8 cellular contexts compared by ENCODE assay signal in genomic region chr16:66935319-66936011, GRCh38. TPM values are rescaled to one million over a fixed set of nuclear protein-coding genes. Genes with fewer than 3 reads are reported as not detected.
DNase-seq lines count a peak whose midpoint lies in the region; ATAC-seq and TF ChIP-seq lines count a peak whose summit lies in the region.

CES2 (plus strand) TSS chr16:66935516; CDS start chr16:66935636, 120 bp downstream.

- H3K9ac ChIP-seq in endodermal cell (ENCODE audit: extremely low read depth, low read length, poor library complexity, severe bottlenecking) = peak within 1 kb of the TSS; percentile 77

- H3K27me3 ChIP-seq in endodermal cell (ENCODE audit: control insufficient read depth, insufficient read depth, low read length, poor library complexity, severe bottlenecking) (no peaks in the 10 kb centered on the region), upper lobe of right lung (no peaks in the 10 kb centered on the region)

- POLR2A ChIA-PET in RWPE1 (lab: Yijun Ruan, JAX; ENCODE audit: low non-redundant PET) = interaction anchor here (0.5 kb wide), 1 partner anchor 9 kb away, joined by 3 read pairs; no protein-coding TSS in a partner anchor

- DNase-seq in RWPE1 (ENCODE audit: low spot score) (peak; percentile 97), endodermal cell (peak; percentile 68), mesenteric fat pad (ENCODE audit: low spot score) (no peak), upper lobe of right lung (no peak), DMS79 (lab: John Stamatoyannopoulos, UW) (no peak)

- peaks cover 8% of the 10 kb centered on the region for H3K27me3 Mint-ChIP-seq in endodermal cell (ENCODE audit: insufficient read depth)

- H3K36me3 ChIP-seq in endodermal cell (ENCODE audit: control insufficient read depth, insufficient read depth, low read length) (peaks cover 29% of the 10 kb centered on the region), upper lobe of right lung (peaks cover 35% of the 10 kb centered on the region)

- peak within 1 kb of the TSS; percentile 98 for H3K4me3 Mint-ChIP-seq in endodermal cell

- 69 to 73% methylated on average over 14 to 44 of the region's 44 CpGs for WGBS in endodermal cell (ENCODE audit: insufficient coverage in 1 of 2, insufficient read length in 1 of 2), 2 experiments

- CTCF ChIA-PET in RWPE1 (lab: Yijun Ruan, JAX) = interaction anchor here (0.6 to 1.4 kb wide), 2 partner anchors 40 to 146 kb away, joined by 3 to 5 read pairs; no protein-coding TSS in a partner anchor

- H3K36me3 Mint-ChIP-seq in endodermal cell (ENCODE audit: low read depth) = peaks cover 19% of the 10 kb centered on the region

- H3K4me1 ChIP-seq in endodermal cell (ENCODE audit: control insufficient read depth, insufficient read depth, low read length) (peaks cover 18% of the 10 kb centered on the region), upper lobe of right lung (peaks cover 29% of the 10 kb centered on the region)

- ATAC-seq in upper lobe of right lung (peak; percentile 57), GM21367 (IDR thresholded peaks at IDR 0.05; ENCODE audit: unreplicated experiment) (no peak), GM18907 (IDR thresholded peaks at IDR 0.05; ENCODE audit: unreplicated experiment) (no peak)

- H3K9me3 Mint-ChIP-seq in endodermal cell = no peaks in the 10 kb centered on the region

- H3K9me3 ChIP-seq in endodermal cell (ENCODE audit: control insufficient read depth, low read length) = no peaks in the 10 kb centered on the region
- no peaks in the 10 kb centered on the region for H3K9me3 ChIP-seq in upper lobe of right lung

- H3K27ac Mint-ChIP-seq in endodermal cell = peak within 1 kb of the TSS; percentile 91

- intact Hi-C loops in upper lobe of right lung (cut with DNase I) = no loop called here

- H3K4me3 ChIP-seq in GM08714 (ENCODE audit: low read length) (peak within 1 kb of the TSS; percentile 87), endodermal cell (ENCODE audit: low read length) (peak within 1 kb of the TSS; percentile 99), upper lobe of right lung (peak within 1 kb of the TSS; percentile 88)

- peaks cover 18% of the 10 kb centered on the region for H3K4me1 Mint-ChIP-seq in endodermal cell

- H3K27ac ChIP-seq in RWPE1 (peak within 1 kb of the TSS; percentile 94), endodermal cell (ENCODE audit: low read depth, low read length) (peak within 1 kb of the TSS; percentile 44), upper lobe of right lung (peak within 1 kb of the TSS; percentile 92)

- no peak for TF ChIP-seq CTCF in RWPE1 (conservative IDR thresholded peaks at IDR 0.05; ENCODE audit: low read depth)
- TF ChIP-seq CTCF in endodermal cell (conservative IDR thresholded peaks at IDR 0.05) = no peak
- no peak for TF ChIP-seq CTCF in upper lobe of right lung (IDR thresholded peaks at IDR 0.05)

RNA-seq across cellular contexts. Expression of gene CES2, which starts in this region (rescaled TPM):
- total RNA-seq in endodermal cell (10 to 100 TPM; 28.7 to 36.8 TPM), mesenteric fat pad (47.6 TPM), upper lobe of right lung (35.8 TPM)
- 24.1 TPM for polyA plus RNA-seq in endodermal cell (2013, experiment 1 of 2)
- 20.5 TPM for polyA plus RNA-seq in endodermal cell (2013, experiment 2 of 2)

Comparison
In these comparisons a context has a peak if more than half of its experiments do, and no peak if none do; other contexts are left out.
1. DNase-seq: peak in RWPE1 (single experiment) and endodermal cell (single experiment); none in mesenteric fat pad (single experiment), upper lobe of right lung (single experiment) and DMS79 (single experiment).
2. H3K27ac ChIP-seq: peak in every context shown above with its lines; median percentile 94 in RWPE1; 92 in upper lobe of right lung; 44 in endodermal cell.
3. Peak in every context shown above with its lines, with median percentiles within 50 percentile points of each other: H3K4me3 ChIP-seq.